1 cellular context compared by ENCODE assay signal in genomic region chr7:35716038-35716803, GRCh38.
TF ChIP-seq lines count a peak whose summit lies in the region.

No MANE protein-coding gene starts in this region.

TF ChIP-seq in GM12878, 131 proteins besides CTCF, POLR2A, EP300 and RAD21 (continued from another document):
- TF ChIP-seq CUX1 (IDR thresholded peaks at IDR 0.05; ENCODE audit: insufficient replicate concordance, low read depth, low read length) (no peak), SRF (IDR thresholded peaks at IDR 0.05; ENCODE audit: low read depth in 2 of 2, low read length in 2 of 2) (no peak), CHD1 (IDR thresholded peaks at IDR 0.05; ENCODE audit: low read depth, low read length) (no peak), ZNF217 (IDR thresholded peaks at IDR 0.05) (no peak)
